Comparison of ENCODE assay signal across 15 cellular contexts in the genomic region with DNA sequence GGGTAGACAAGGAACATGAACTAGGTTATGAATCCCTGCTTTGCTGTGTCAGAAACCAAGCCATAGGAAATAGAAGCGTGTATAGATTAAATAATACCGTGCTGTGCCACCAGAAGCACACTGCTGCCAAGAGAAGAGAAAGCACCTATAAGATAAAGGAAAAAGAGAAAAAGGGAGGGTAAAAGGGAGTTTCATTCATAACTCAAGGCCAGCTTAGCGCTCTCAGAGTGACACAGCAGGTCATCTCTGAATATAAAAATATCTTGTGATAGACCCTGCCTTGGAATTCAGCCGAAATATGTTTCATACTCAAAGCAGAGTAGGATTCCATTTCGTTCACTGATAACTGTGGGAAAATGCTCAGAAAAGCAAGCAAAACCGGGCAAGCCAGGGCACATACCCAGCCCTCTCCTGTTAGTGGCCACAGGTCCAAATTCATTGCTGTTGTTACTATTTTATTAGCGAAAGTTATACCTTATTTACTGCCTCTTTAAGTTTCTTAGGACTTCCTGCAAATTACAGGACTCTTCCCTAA. TPM values are rescaled to one million over a fixed set of nuclear protein-coding genes. Genes with fewer than 3 reads are reported as not detected.
DNase-seq lines count a peak whose midpoint lies in the region; ATAC-seq and TF ChIP-seq lines count a peak whose summit lies in the region.
"Had no signal": no experiment of that assay in that cellular context is flagged by ENCODE, and none has a peak within 500 bp of the region (broad histone marks: within the 10 kb centered on the region; RNA-seq: fewer than 3 reads in every experiment).

No MANE protein-coding gene starts in this region.

- H3K9ac ChIP-seq in HUES6 (ENCODE audit: low read length), result peak overlapping the region; percentile 31

- intact Hi-C loops in MCF 10A (cut with micrococcal nuclease) (loop anchor here (1.0 to 5.0 kb wide), 2 partner anchors 108 to 573 kb away; no protein-coding TSS in a partner anchor), left colon (cut with DNase I, micrococcal nuclease) (loop anchor here in 1 of 2 donors (10.0 kb wide), 1 partner anchor 110 kb away; no protein-coding TSS in a partner anchor)

- H3K4me3 Mint-ChIP-seq in MCF 10A (ENCODE audit: unreplicated experiment), result peak overlapping the region; percentile 8
- H3K4me3 Mint-ChIP-seq: activated naive CD4-positive, alpha-beta T cell treated with anti-CD3 and anti-CD28 coated beads, Interleukin-2, amount 50 U/mL, for 24 hours had no signal

- peak; percentile 71 for DNase-seq in MCF 10A (ENCODE audit: unreplicated experiment)
- DNase-seq in left colon, result no peak
- DNase-seq in suprapubic skin (ENCODE audit: low spot score in 2 of 2), result peak in 1 of 2 donors; percentile 7
- no peak for DNase-seq in NCI-H1417 (lab: John Stamatoyannopoulos, UW)
- DNase-seq in T1000 (lab: John Stamatoyannopoulos, UW), result no peak
- no peak for DNase-seq in NCI-H1092 treated with DMSO at 0.1 percent for 48 hours (lab: John Stamatoyannopoulos, UW)
- DNase-seq: activated CD4-positive, alpha-beta T cell treated with anti-CD3 and anti-CD28 coated beads, Interleukin-2, amount 50 U/mL, for 4 hours; effector CD8-positive, alpha-beta T cell; MG63; stimulated activated CD4-positive, alpha-beta T cell treated with anti-CD3 and anti-CD28 coated beads, Interleukin-4, amount 100 ng/mL, for 24 hours; substantia nigra had no signal

- TF ChIP-seq CTCF in MCF 10A (IDR thresholded peaks at IDR 0.05; ENCODE audit: unreplicated experiment) (no peak), suprapubic skin (IDR thresholded peaks at IDR 0.05) (no peak)

- H3K4me1 Mint-ChIP-seq in MCF 10A (ENCODE audit: insufficient read depth, unreplicated experiment), result peaks cover 51% of the 10 kb centered on the region
- H3K4me1 Mint-ChIP-seq: activated naive CD4-positive, alpha-beta T cell treated with anti-CD3 and anti-CD28 coated beads, Interleukin-2, amount 50 U/mL, for 24 hours had no signal

- H3K36me3 Mint-ChIP-seq in MCF 10A (ENCODE audit: insufficient read depth, unreplicated experiment), result peaks cover 51% of the 10 kb centered on the region
- H3K36me3 Mint-ChIP-seq: activated naive CD4-positive, alpha-beta T cell treated with anti-CD3 and anti-CD28 coated beads, Interleukin-2, amount 50 U/mL, for 24 hours had no signal

- no TSS peak for BruUV-seq in MCF 10A (replicated peaks; lab: Mats Ljungman, UMichigan)

- H3K27me3 ChIP-seq in HUES6 (ENCODE audit: control insufficient read depth, insufficient read depth, low read length) (no peaks in the 10 kb centered on the region), suprapubic skin (no peaks in the 10 kb centered on the region)
- H3K27me3 ChIP-seq: MG63 had no signal

- POLR2A ChIA-PET in MCF 10A (lab: Yijun Ruan, JAX), result interaction anchor here (0.5 to 13.1 kb wide), 30 partner anchors 7 to 691 kb away, joined by 3 to 170 read pairs (median 4); a partner anchor contains a TSS

- peaks cover 59% of the 10 kb centered on the region for H3K36me3 ChIP-seq in HUES6 (ENCODE audit: control insufficient read depth, insufficient read depth, low read length)
- peaks cover 42% of the 10 kb centered on the region for H3K36me3 ChIP-seq in suprapubic skin

- H3K9me3 ChIP-seq in HUES6 (ENCODE audit: control insufficient read depth, insufficient read depth, low read depth, low read length), result no peaks in the 10 kb centered on the region
- no peaks in the 10 kb centered on the region for H3K9me3 ChIP-seq in suprapubic skin
- H3K9me3 ChIP-seq: MG63 had no signal

- ATAC-seq in left colon (peak; percentile 18), HG02571 (IDR thresholded peaks at IDR 0.05; ENCODE audit: unreplicated experiment) (no peak)

- no peak for TF ChIP-seq EP300 in suprapubic skin (IDR thresholded peaks at IDR 0.05)

- H3K27ac Mint-ChIP-seq in MCF 10A (ENCODE audit: low read depth, unreplicated experiment), result peak overlapping the region; percentile 68
- H3K27ac Mint-ChIP-seq: activated naive CD4-positive, alpha-beta T cell treated with anti-CD3 and anti-CD28 coated beads, Interleukin-2, amount 50 U/mL, for 24 hours had no signal

- WGBS in suprapubic skin, result 46% methylated on average over 7 of the region's 7 CpGs

- H3K4me3 ChIP-seq in HUES6 (ENCODE audit: low read depth, low read length), result peak overlapping the region; percentile 37
- no peak overlapping the region for H3K4me3 ChIP-seq in suprapubic skin
- H3K4me3 ChIP-seq: MG63, SK-N-MC had no signal

- no peaks in the 10 kb centered on the region for H3K27me3 Mint-ChIP-seq in MCF 10A (ENCODE audit: insufficient read depth, unreplicated experiment)

- H3K27ac ChIP-seq in HUES6 (ENCODE audit: low read depth, low read length), result peak overlapping the region; percentile 55; the same call in 1 of the 2 replicates
- H3K27ac ChIP-seq in suprapubic skin, result peak overlapping the region; percentile 8
- H3K27ac ChIP-seq: SK-N-MC had no signal

- peaks cover 88% of the 10 kb centered on the region for H3K4me1 ChIP-seq in HUES6 (ENCODE audit: control insufficient read depth, insufficient read depth, low read length)
- H3K4me1 ChIP-seq in suprapubic skin, result peaks cover 93% of the 10 kb centered on the region

- no peaks in the 10 kb centered on the region for H3K9me3 Mint-ChIP-seq in MCF 10A (ENCODE audit: unreplicated experiment)
- H3K9me3 Mint-ChIP-seq: activated naive CD4-positive, alpha-beta T cell treated with anti-CD3 and anti-CD28 coated beads, Interleukin-2, amount 50 U/mL, for 24 hours had no signal

- TF ChIP-seq POLR2A in suprapubic skin (IDR thresholded peaks at IDR 0.05), result no peak

- CTCF ChIA-PET in MCF 10A (lab: Yijun Ruan, JAX), result interaction anchor here (0.8 to 3.9 kb wide), 12 partner anchors 16 to 1047 kb away, joined by 3 to 20 read pairs (median 3); no protein-coding TSS in a partner anchor

RNA-seq across cellular contexts. Expression of a gene that starts 8.7 kb away (rescaled TPM):
- total RNA-seq in MCF 10A (2022) (62.5 and 88.0 TPM in 2 replicates), left colon (100 to 1,000 TPM in 1 of 2 donors, 10 to 100 TPM in 1; 78.8 to 170 TPM), suprapubic skin (100 to 1,000 TPM; 133 to 367 (median 191) TPM)
